ENCODE assay signal across 28 cellular contexts in genomic region chrX:34901761-34902160, GRCh38. TPM values are rescaled to one million over a fixed set of nuclear protein-coding genes. Genes with fewer than 3 reads are reported as not detected.
DNase-seq lines count a peak whose midpoint lies in the region; ATAC-seq, FAIRE-seq and TF ChIP-seq lines count a peak whose summit lies in the region.
"Had no signal": no experiment of that assay in that cellular context is flagged by ENCODE, and none has a peak within 500 bp of the region (broad histone marks: within the 10 kb centered on the region; RNA-seq: fewer than 3 reads in every experiment).

No MANE protein-coding gene starts in this region.

- H3K36me3 ChIP-seq in small intestine (ENCODE audit: control insufficient read depth in 2 of 2, insufficient read depth in 2 of 2, low read length in 2 of 2) (no peaks in the 10 kb centered on the region), body of pancreas (replicated peaks in 1 of 2; ENCODE audit: insufficient read depth in 1 of 2, low read depth in 2 of 2) (no peaks in the 10 kb centered on the region)
- H3K36me3 ChIP-seq in effector memory CD4-positive, alpha-beta T cell (ENCODE audit: control insufficient read depth, insufficient read depth, low read length): no peaks in the 10 kb centered on the region
- H3K36me3 ChIP-seq: BE2C, Peyer's patch had no signal

- 50 to 83% (median 65%) methylated on average over 2 of the region's 2 CpGs for WGBS in small intestine, 3 donors
- WGBS in body of pancreas, 2 donors: 74 to 81% methylated on average over 2 of the region's 2 CpGs

- intact Hi-C loops in body of pancreas (cut with DNase I): no loop called here

- H3K9me3 ChIP-seq in small intestine (ENCODE audit: control insufficient read depth, low read depth) (no peaks in the 10 kb centered on the region), body of pancreas (no peaks in the 10 kb centered on the region)
- no peaks in the 10 kb centered on the region for H3K9me3 ChIP-seq in effector memory CD4-positive, alpha-beta T cell (ENCODE audit: control insufficient read depth, low read length)
- H3K9me3 ChIP-seq: BE2C, Peyer's patch had no signal

- DNase-seq in AG20443 (ENCODE audit: low spot score): peak; percentile 11
- DNase-seq in HCEC 1CT: peak; percentile 7
- DNase-seq in fibroblast of peridontal ligament (ENCODE audit: extremely low read depth): peak; percentile 65
- no peak for DNase-seq in small intestine
- no peak for DNase-seq in body of pancreas
- no peak for DNase-seq in effector memory CD4-positive, alpha-beta T cell
- DNase-seq in type B pancreatic cell (ENCODE audit: extremely low spot score, unreplicated experiment): no peak
- DNase-seq: BE2C; CD8-positive, alpha-beta memory T cell; DMS79 treated with DMSO at 0.1 percent for 48 hours; Kasumi-1; MV-4-11; NCI-H1694; NCI-H2029 treated with DMSO at 0.1 percent for 48 hours; NCI-H2227 treated with DMSO at 0.1 percent for 48 hours; NCI-H526 treated with DMSO at 0.1 percent for 48 hours; Peyer's patch; SHP77 treated with DMSO at 0.1 percent for 48 hours; T-helper 1 cell had no signal

- no peak overlapping the region for H3K27ac Mint-ChIP-seq in type B pancreatic cell
- H3K27ac Mint-ChIP-seq: CD8-positive, alpha-beta memory T cell had no signal

- no peak for TF ChIP-seq CTCF in body of pancreas (IDR thresholded peaks at IDR 0.05)
- no peak for TF ChIP-seq CTCF in type B pancreatic cell (conservative IDR thresholded peaks at IDR 0.05)

- no peak overlapping the region for H3K4me3 ChIP-seq in small intestine (ENCODE audit: low read depth in 1 of 2, low read length in 2 of 2)
- no peak overlapping the region for H3K4me3 ChIP-seq in body of pancreas
- H3K4me3 ChIP-seq in effector memory CD4-positive, alpha-beta T cell (ENCODE audit: insufficient read depth, low read depth, low read length, poor library complexity, severe bottlenecking): no peak overlapping the region
- H3K4me3 ChIP-seq: K562, Peyer's patch had no signal

- no peak overlapping the region for H3K4me3 Mint-ChIP-seq in type B pancreatic cell
- H3K4me3 Mint-ChIP-seq: CD14-positive monocyte; CD8-positive, alpha-beta memory T cell had no signal

- TF ChIP-seq POLR2A in body of pancreas (IDR thresholded peaks at IDR 0.05): no peak

- peak; percentile 53 for FAIRE-seq in small intestine (lab: Jason Lieb, UNC)
- FAIRE-seq: A204.1, GM12891, HTR-8/SVneo, K562 had no signal

- no peaks in the 10 kb centered on the region for H3K9me3 Mint-ChIP-seq in type B pancreatic cell

- no peaks in the 10 kb centered on the region for H3K36me3 Mint-ChIP-seq in type B pancreatic cell
- H3K36me3 Mint-ChIP-seq: CD14-positive monocyte; CD8-positive, alpha-beta memory T cell had no signal

- H3K4me1 Mint-ChIP-seq in type B pancreatic cell (ENCODE audit: unreplicated experiment): no peaks in the 10 kb centered on the region
- H3K4me1 Mint-ChIP-seq: CD14-positive monocyte; CD8-positive, alpha-beta memory T cell had no signal

- no peaks in the 10 kb centered on the region for H3K27me3 Mint-ChIP-seq in type B pancreatic cell
- H3K27me3 Mint-ChIP-seq: CD8-positive, alpha-beta memory T cell had no signal

- no peaks in the 10 kb centered on the region for H3K4me1 ChIP-seq in small intestine (ENCODE audit: control insufficient read depth in 2 of 2, insufficient read depth in 1 of 2, low read depth in 1 of 2, low read length in 1 of 2)
- no peaks in the 10 kb centered on the region for H3K4me1 ChIP-seq in body of pancreas
- H3K4me1 ChIP-seq in effector memory CD4-positive, alpha-beta T cell (ENCODE audit: control insufficient read depth, insufficient read depth, low read length, poor library complexity, severe bottlenecking): no peaks in the 10 kb centered on the region
- H3K4me1 ChIP-seq: BE2C, Peyer's patch had no signal

- H3K27ac ChIP-seq in small intestine (ENCODE audit: low read depth in 1 of 2, low read length in 1 of 2) (no peak overlapping the region), body of pancreas (no peak overlapping the region)
- no peak overlapping the region for H3K27ac ChIP-seq in effector memory CD4-positive, alpha-beta T cell (ENCODE audit: insufficient read depth, low read length, poor library complexity, severe bottlenecking)
- H3K27ac ChIP-seq: Peyer's patch had no signal

- no peaks in the 10 kb centered on the region for H3K27me3 ChIP-seq in small intestine (ENCODE audit: control insufficient read depth in 2 of 2, insufficient read depth in 2 of 2, low read length in 2 of 2)
- no peaks in the 10 kb centered on the region for H3K27me3 ChIP-seq in body of pancreas
- no peaks in the 10 kb centered on the region for H3K27me3 ChIP-seq in effector memory CD4-positive, alpha-beta T cell (replicated peaks; ENCODE audit: control insufficient read depth, insufficient read depth, low read length, poor library complexity, severe bottlenecking)
- H3K27me3 ChIP-seq: BE2C, Peyer's patch had no signal

- ATAC-seq in HG03159 (IDR thresholded peaks at IDR 0.05; ENCODE audit: unreplicated experiment) (no peak), body of pancreas (no peak)
- ATAC-seq: K562 had no signal

RNA-seq across cellular contexts. Expression of gene FAM47B, which starts 40.8 kb away (rescaled TPM):
- not detected for polyA plus RNA-seq in small intestine
- total RNA-seq in body of pancreas (not detected), type B pancreatic cell (ENCODE audit: low replicate concordance) (not detected in 2 replicates)
- total RNA-seq: CD8-positive, alpha-beta memory T cell; H4; K562; MCF 10A; NCI-H460; Peyer's patch had no signal
- polyA plus RNA-seq: CD14-positive monocyte; CD8-positive, alpha-beta memory T cell; K562 had no signal

Comparison
In these comparisons a context has a peak if more than half of its experiments do, and no peak if none do; other contexts are left out.
1. DNase-seq: peak in AG20443 (single experiment), HCEC 1CT (single experiment) and fibroblast of peridontal ligament (single experiment); none in small intestine (single experiment), body of pancreas (0 of 4), effector memory CD4-positive, alpha-beta T cell (0 of 3) and type B pancreatic cell (single experiment).